Comparison of ENCODE assay signal across 1 cellular context in the genomic region with DNA sequence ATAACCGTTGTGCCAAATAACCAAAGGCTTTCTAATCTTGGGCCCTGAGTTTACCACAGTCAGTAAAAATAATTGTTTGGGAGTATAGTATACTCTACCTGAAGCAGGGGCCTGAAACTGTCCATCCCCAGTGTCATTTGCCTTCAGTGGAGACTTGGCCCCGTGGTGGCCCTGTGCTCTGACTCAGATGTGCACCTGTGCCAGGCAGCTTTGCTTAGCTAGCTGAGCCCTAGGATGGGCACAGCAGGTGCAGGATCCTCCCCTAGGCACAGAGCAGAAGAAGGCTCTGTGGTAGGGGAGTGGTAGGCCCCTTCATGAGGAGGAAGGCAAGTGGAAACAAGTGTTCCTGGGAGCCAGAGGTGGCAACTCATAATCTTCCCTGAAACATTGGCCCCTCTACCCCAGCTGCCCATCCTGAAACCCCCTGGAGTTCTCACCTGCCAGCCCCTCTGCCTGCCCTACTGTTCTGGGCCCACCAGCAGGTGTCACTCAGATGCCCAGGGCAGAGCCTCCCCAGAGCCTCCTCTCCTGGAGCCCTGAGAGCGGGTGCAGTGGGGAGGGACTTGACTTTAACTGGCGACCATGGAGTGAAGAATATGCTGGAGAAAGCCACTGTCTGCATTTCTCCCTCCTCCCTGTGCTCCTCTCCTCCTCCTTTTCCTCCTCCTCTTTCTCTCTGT.
TF ChIP-seq lines count a peak whose summit lies in the region.

No MANE protein-coding gene starts in this region.

TF ChIP-seq in HCT116, 20 proteins besides CTCF, POLR2A, EP300 and RAD21 (continued from another document):
- TF ChIP-seq FOSL1 (IDR thresholded peaks at IDR 0.05; ENCODE audit: low read depth) (no peak), ELF1 (IDR thresholded peaks at IDR 0.05; ENCODE audit: borderline replicate concordance, low read depth) (no peak), YY1 (IDR thresholded peaks at IDR 0.05; ENCODE audit: extremely low read depth, insufficient replicate concordance, low read depth, low read length) (no peak), EZH2 (IDR thresholded peaks at IDR 0.05) (no peak), MAX (IDR thresholded peaks at IDR 0.05) (no peak), CEBPB (IDR thresholded peaks at IDR 0.05; ENCODE audit: low read depth) (no peak), JUND (IDR thresholded peaks at IDR 0.05) (no peak), ZFX (IDR thresholded peaks at IDR 0.05) (no peak), POLR2AphosphoS5 (IDR thresholded peaks at IDR 0.05; ENCODE audit: low read depth, low read length) (no peak), CBX3 (IDR thresholded peaks at IDR 0.05; ENCODE audit: low read depth) (no peak), SRF (IDR thresholded peaks at IDR 0.05; ENCODE audit: low read depth) (no peak)
- TF ChIP-seq, protein P1, sequence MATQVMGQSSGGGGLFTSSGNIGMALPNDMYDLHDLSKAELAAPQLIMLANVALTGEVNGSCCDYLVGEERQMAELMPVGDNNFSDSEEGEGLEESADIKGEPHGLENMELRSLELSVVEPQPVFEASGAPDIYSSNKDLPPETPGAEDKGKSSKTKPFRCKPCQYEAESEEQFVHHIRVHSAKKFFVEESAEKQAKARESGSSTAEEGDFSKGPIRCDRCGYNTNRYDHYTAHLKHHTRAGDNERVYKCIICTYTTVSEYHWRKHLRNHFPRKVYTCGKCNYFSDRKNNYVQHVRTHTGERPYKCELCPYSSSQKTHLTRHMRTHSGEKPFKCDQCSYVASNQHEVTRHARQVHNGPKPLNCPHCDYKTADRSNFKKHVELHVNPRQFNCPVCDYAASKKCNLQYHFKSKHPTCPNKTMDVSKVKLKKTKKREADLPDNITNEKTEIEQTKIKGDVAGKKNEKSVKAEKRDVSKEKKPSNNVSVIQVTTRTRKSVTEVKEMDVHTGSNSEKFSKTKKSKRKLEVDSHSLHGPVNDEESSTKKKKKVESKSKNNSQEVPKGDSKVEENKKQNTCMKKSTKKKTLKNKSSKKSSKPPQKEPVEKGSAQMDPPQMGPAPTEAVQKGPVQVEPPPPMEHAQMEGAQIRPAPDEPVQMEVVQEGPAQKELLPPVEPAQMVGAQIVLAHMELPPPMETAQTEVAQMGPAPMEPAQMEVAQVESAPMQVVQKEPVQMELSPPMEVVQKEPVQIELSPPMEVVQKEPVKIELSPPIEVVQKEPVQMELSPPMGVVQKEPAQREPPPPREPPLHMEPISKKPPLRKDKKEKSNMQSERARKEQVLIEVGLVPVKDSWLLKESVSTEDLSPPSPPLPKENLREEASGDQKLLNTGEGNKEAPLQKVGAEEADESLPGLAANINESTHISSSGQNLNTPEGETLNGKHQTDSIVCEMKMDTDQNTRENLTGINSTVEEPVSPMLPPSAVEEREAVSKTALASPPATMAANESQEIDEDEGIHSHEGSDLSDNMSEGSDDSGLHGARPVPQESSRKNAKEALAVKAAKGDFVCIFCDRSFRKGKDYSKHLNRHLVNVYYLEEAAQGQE (IDR thresholded peaks at IDR 0.05; ENCODE audit: low read depth): no peak
- TF ChIP-seq, protein P2, sequence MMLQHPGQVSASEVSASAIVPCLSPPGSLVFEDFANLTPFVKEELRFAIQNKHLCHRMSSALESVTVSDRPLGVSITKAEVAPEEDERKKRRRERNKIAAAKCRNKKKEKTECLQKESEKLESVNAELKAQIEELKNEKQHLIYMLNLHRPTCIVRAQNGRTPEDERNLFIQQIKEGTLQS (IDR thresholded peaks at IDR 0.05): no peak
- TF ChIP-seq, protein P3, sequence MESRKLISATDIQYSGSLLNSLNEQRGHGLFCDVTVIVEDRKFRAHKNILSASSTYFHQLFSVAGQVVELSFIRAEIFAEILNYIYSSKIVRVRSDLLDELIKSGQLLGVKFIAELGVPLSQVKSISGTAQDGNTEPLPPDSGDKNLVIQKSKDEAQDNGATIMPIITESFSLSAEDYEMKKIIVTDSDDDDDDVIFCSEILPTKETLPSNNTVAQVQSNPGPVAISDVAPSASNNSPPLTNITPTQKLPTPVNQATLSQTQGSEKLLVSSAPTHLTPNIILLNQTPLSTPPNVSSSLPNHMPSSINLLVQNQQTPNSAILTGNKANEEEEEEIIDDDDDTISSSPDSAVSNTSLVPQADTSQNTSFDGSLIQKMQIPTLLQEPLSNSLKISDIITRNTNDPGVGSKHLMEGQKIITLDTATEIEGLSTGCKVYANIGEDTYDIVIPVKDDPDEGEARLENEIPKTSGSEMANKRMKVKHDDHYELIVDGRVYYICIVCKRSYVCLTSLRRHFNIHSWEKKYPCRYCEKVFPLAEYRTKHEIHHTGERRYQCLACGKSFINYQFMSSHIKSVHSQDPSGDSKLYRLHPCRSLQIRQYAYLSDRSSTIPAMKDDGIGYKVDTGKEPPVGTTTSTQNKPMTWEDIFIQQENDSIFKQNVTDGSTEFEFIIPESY (IDR thresholded peaks at IDR 0.05; ENCODE audit: extremely low read depth, insufficient replicate concordance, low read length): no peak
TF ChIP-seq in HCT116: peak in this region for 0.
